9 cellular contexts compared by ENCODE assay signal in the genomic region with DNA sequence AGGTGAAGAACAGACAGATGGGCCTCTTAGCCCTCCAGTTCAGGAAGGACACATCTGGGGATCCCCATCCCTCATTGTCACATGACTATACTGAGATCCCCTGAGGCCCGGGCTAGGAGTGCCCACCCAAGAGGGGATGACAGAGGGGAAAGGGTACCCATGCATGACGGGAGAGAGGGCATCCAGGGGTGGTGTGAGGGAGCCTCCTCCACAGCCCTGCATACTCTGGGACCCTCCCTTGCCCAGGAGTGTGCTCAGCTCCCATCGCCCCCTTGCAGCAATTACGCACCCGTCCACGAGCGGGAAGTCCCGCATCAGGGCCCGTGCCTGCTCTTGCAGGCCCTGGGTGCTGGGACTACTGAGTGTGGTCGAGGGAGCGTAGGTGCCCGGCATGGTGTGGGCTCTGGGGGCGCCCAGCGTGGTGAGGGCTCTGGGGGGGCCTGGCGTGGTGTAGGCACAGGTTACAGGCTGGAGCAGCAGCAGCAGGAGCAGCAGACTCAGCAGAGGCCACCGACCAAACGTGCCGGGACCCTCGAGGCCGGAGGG. TPM values are rescaled to one million over a fixed set of nuclear protein-coding genes. Genes with fewer than 3 reads are reported as not detected.
DNase-seq lines count a peak whose midpoint lies in the region; ATAC-seq, FAIRE-seq and TF ChIP-seq lines count a peak whose summit lies in the region.
"Had no signal": no experiment of that assay in that cellular context is flagged by ENCODE, and none has a peak within 500 bp of the region (broad histone marks: within the 10 kb centered on the region; RNA-seq: fewer than 3 reads in every experiment).

No MANE protein-coding gene starts in this region.

- no peaks in the 10 kb centered on the region for H3K27me3 ChIP-seq in thoracic aorta (replicated peaks; ENCODE audit: insufficient read depth)
- H3K27me3 ChIP-seq: ovary had no signal

- H3K36me3 ChIP-seq in kidney (ENCODE audit: control insufficient read depth in 1 of 2, insufficient read depth in 2 of 2, low read length in 2 of 2) (no peaks in the 10 kb centered on the region), thoracic aorta (no peaks in the 10 kb centered on the region)
- H3K36me3 ChIP-seq: ovary had no signal

- no peak overlapping the region for H3K27ac Mint-ChIP-seq in activated T-cell treated with anti-CD3 and anti-CD28 coated beads, Interleukin-2, amount 50 U/mL, for 72 hours
- H3K27ac Mint-ChIP-seq in T-cell = peak overlapping the region; percentile 72 to 98

- no peak for DNase-seq in activated T-cell treated with anti-CD3 and anti-CD28 coated beads, Interleukin-2, amount 50 U/mL, for 72 hours
- no peak for DNase-seq in activated T-cell treated with anti-CD3 and anti-CD28 coated beads, Interleukin-2, amount 50 U/mL, for 48 hours
- no peak for DNase-seq in T-cell
- DNase-seq in kidney = peak; percentile 81
- no peak for DNase-seq in thoracic aorta (ENCODE audit: low spot score)
- DNase-seq in putamen (ENCODE audit: low spot score) = no peak
- DNase-seq in erythroblast (lab: John Stamatoyannopoulos, UW) = no peak
- DNase-seq in RWPE1 (ENCODE audit: low spot score) = no peak

- no peak for TF ChIP-seq POLR2A in erythroblast (IDR thresholded peaks at IDR 0.05; ENCODE audit: low read length)

- H3K4me3 Mint-ChIP-seq in activated T-cell treated with anti-CD3 and anti-CD28 coated beads, Interleukin-2, amount 50 U/mL, for 72 hours = peak overlapping the region; percentile 85 to 88
- H3K4me3 Mint-ChIP-seq in T-cell = peak overlapping the region in 2 of 3 donors; percentile 41 to 88

- POLR2A ChIA-PET in T-cell (lab: Charles Lee) = no interaction called here
- POLR2A ChIA-PET in RWPE1 (lab: Yijun Ruan, JAX; ENCODE audit: low non-redundant PET) = no interaction called here

- TF ChIP-seq CTCF in kidney (IDR thresholded peaks at IDR 0.05; ENCODE audit: borderline replicate concordance, extremely low read depth, insufficient read depth) = no peak
- TF ChIP-seq CTCF in thoracic aorta (IDR thresholded peaks at IDR 0.05) = no peak
- no peak for TF ChIP-seq CTCF in RWPE1 (conservative IDR thresholded peaks at IDR 0.05; ENCODE audit: low read depth)

- H3K4me1 Mint-ChIP-seq in activated T-cell treated with anti-CD3 and anti-CD28 coated beads, Interleukin-2, amount 50 U/mL, for 72 hours (ENCODE audit: low read depth) = peaks cover 47% of the 10 kb centered on the region
- peaks cover 18 to 53% (median 43%) of the 10 kb centered on the region in 3 donors for H3K4me1 Mint-ChIP-seq in T-cell

- FAIRE-seq in kidney (lab: Jason Lieb, UNC) = no peak

- H3K27ac ChIP-seq in kidney (ENCODE audit: low read depth in 2 of 2, low read length in 2 of 2) (no peak overlapping the region), thoracic aorta (no peak overlapping the region), RWPE1 (no peak overlapping the region)
- H3K27ac ChIP-seq: ovary had no signal

- CTCF ChIA-PET in T-cell (lab: Charles Lee) (interaction anchor here in 1 of 2 donors (1.4 to 1.8 kb wide), 2 partner anchors 8 to 48 kb away, joined by 4 to 6 read pairs; no protein-coding TSS in a partner anchor), RWPE1 (lab: Yijun Ruan, JAX) (interaction anchor here (1.4 to 2.7 kb wide), 2 partner anchors 13 to 48 kb away, joined by 5 to 18 read pairs; no protein-coding TSS in a partner anchor)

- intact Hi-C loops in kidney (cut with DNase I) = no loop called here

- no peaks in the 10 kb centered on the region for H3K27me3 Mint-ChIP-seq in activated T-cell treated with anti-CD3 and anti-CD28 coated beads, Interleukin-2, amount 50 U/mL, for 72 hours (ENCODE audit: low read depth)
- H3K27me3 Mint-ChIP-seq in T-cell = no peaks in the 10 kb centered on the region

- ATAC-seq in activated T-cell treated with anti-CD3 and anti-CD28 coated beads, Interleukin-2, amount 50 U/mL, for 72 hours (replicated peaks in 1 of 2) = no peak
- ATAC-seq in T-cell (replicated peaks in 1 of 4) (no peak), thoracic aorta (ENCODE audit: insufficient number of reproducible peaks, low FRiP score, low read depth) (no peak)

- H3K4me3 ChIP-seq in kidney (ENCODE audit: low read length in 2 of 2) = no peak overlapping the region
- H3K4me3 ChIP-seq in thoracic aorta = peak overlapping the region; percentile 73
- H3K4me3 ChIP-seq: ovary had no signal

- no peaks in the 10 kb centered on the region for H3K36me3 Mint-ChIP-seq in activated T-cell treated with anti-CD3 and anti-CD28 coated beads, Interleukin-2, amount 50 U/mL, for 72 hours (ENCODE audit: insufficient read depth in 2 of 2)
- peaks cover 12% of the 10 kb centered on the region for H3K36me3 Mint-ChIP-seq in T-cell

- peaks cover 0 to 10% of the 10 kb centered on the region in 2 donors for H3K4me1 ChIP-seq in kidney (ENCODE audit: control insufficient read depth in 1 of 2, insufficient read depth in 1 of 2, low read depth in 1 of 2, low read length in 2 of 2)
- H3K4me1 ChIP-seq in thoracic aorta (ENCODE audit: control insufficient read depth in 1 of 2, low read depth in 2 of 2) = peaks cover 6 to 10% of the 10 kb centered on the region in 2 donors

- no peaks in the 10 kb centered on the region for H3K9me3 ChIP-seq in kidney (ENCODE audit: control insufficient read depth in 1 of 2, low read length in 2 of 2)
- no peaks in the 10 kb centered on the region for H3K9me3 ChIP-seq in thoracic aorta
- H3K9me3 ChIP-seq: ovary had no signal

- H3K9ac ChIP-seq in kidney (ENCODE audit: low read length in 2 of 2) = peak overlapping the region in 1 of 2 donors; percentile 34

- H3K9me3 Mint-ChIP-seq in activated T-cell treated with anti-CD3 and anti-CD28 coated beads, Interleukin-2, amount 50 U/mL, for 72 hours = no peaks in the 10 kb centered on the region
- H3K9me3 Mint-ChIP-seq in T-cell = no peaks in the 10 kb centered on the region

RNA-seq across cellular contexts. Expression of gene DPEP2, which starts 6.5 kb away (rescaled TPM):
- total RNA-seq in activated T-cell treated with anti-CD3 and anti-CD28 coated beads, Interleukin-2, amount 50 U/mL, for 72 hours = 10 to 100 TPM; 11.4 to 11.6 TPM
- total RNA-seq in T-cell (100 to 1,000 TPM in 3 of 5 donors, 10 to 100 TPM in 2; 51.5 to 122 (median 100) TPM), kidney (3.1 TPM), thoracic aorta (1 to 10 TPM in 1 of 2 donors, under 1 TPM in 1; 0.81 to 6.1 TPM)
- 0.99 TPM for polyA plus RNA-seq in kidney (ENCODE audit: insufficient read depth, low read depth, low replicate concordance)

RNA-seq across cellular contexts. Expression of gene DPEP3, which starts 12.4 kb away (rescaled TPM):
- total RNA-seq in activated T-cell treated with anti-CD3 and anti-CD28 coated beads, Interleukin-2, amount 50 U/mL, for 72 hours = under 1 TPM; 0.12 to 0.16 TPM
- total RNA-seq in T-cell = 1 to 10 TPM in 4 of 5 donors, under 1 TPM in 1; 0.48 to 1.5 (median 1.1) TPM
- 0.19 TPM for total RNA-seq in kidney
- not detected for polyA plus RNA-seq in kidney (ENCODE audit: insufficient read depth, low read depth, low replicate concordance)
- not detected for total RNA-seq in thoracic aorta

RNA-seq across cellular contexts. Expression of gene DPEP2NB, which starts 23.0 kb away (rescaled TPM):
- not detected for total RNA-seq in activated T-cell treated with anti-CD3 and anti-CD28 coated beads, Interleukin-2, amount 50 U/mL, for 72 hours
- total RNA-seq in T-cell (not detected), kidney (not detected), thoracic aorta (not detected)
- polyA plus RNA-seq in kidney (ENCODE audit: insufficient read depth, low read depth, low replicate concordance) = not detected
- total RNA-seq: ovary had no signal
- polyA plus RNA-seq: ovary had no signal

RNA-seq across cellular contexts. Expression of gene SLC12A4, which starts 24.3 kb away (rescaled TPM):
- total RNA-seq in activated T-cell treated with anti-CD3 and anti-CD28 coated beads, Interleukin-2, amount 50 U/mL, for 72 hours = 10 to 100 TPM; 32.6 to 34.7 TPM
- 10 to 100 TPM; 23.3 to 39.6 (median 33.7) TPM for total RNA-seq in T-cell
- 66.2 TPM for total RNA-seq in kidney
- 16.7 TPM for polyA plus RNA-seq in kidney (ENCODE audit: insufficient read depth, low read depth, low replicate concordance)
- total RNA-seq in thoracic aorta = 100 to 1,000 TPM; 163 to 168 TPM

RNA-seq across cellular contexts. Expression of gene DDX28, which starts 30.3 kb away (rescaled TPM):
- 10 to 100 TPM; 12.6 to 13.4 TPM for total RNA-seq in activated T-cell treated with anti-CD3 and anti-CD28 coated beads, Interleukin-2, amount 50 U/mL, for 72 hours
- total RNA-seq in T-cell = 10 to 100 TPM; 15.5 to 21.0 (median 17.6) TPM
- total RNA-seq in kidney = 10.6 TPM
- polyA plus RNA-seq in kidney (ENCODE audit: insufficient read depth, low read depth, low replicate concordance) = 13.1 TPM
- total RNA-seq in thoracic aorta = 1 to 10 TPM; 5.4 to 5.8 TPM

Comparison
In these comparisons a context has a peak if more than half of its experiments do, and no peak if none do; other contexts are left out.
1. RNA of gene DPEP2, which starts 6.5 kb away (total RNA-seq): 51.5 to 122 TPM in T-cell; 11.4 to 11.6 TPM in activated T-cell treated with anti-CD3 and anti-CD28 coated beads, Interleukin-2, amount 50 U/mL, for 72 hours, 0.81 to 6.1 TPM in thoracic aorta and 3.1 TPM in kidney (single experiment); every median in the first group is over 4 times any median in the second.